Comparison of ENCODE assay signal across 3 cellular contexts in genomic region chr11:210803-211180, GRCh38.
TF ChIP-seq lines count a peak whose summit lies in the region.

No MANE protein-coding gene starts in this region.

TF ChIP-seq in SK-N-SH, 30 proteins besides CTCF, POLR2A, EP300 and RAD21:
- TF ChIP-seq SMC3 (IDR thresholded peaks at IDR 0.05; ENCODE audit: low read depth, low read length) (no peak), MXI1 (IDR thresholded peaks at IDR 0.05; ENCODE audit: low read depth, low read length) (no peak), SIN3A (IDR thresholded peaks at IDR 0.05; ENCODE audit: borderline replicate concordance, low read depth, low read length) (no peak), CHD2 (IDR thresholded peaks at IDR 0.05; ENCODE audit: low read length, partially characterized antibody) (no peak), GABPA (IDR thresholded peaks at IDR 0.05; ENCODE audit: low read depth) (no peak), RXRA (IDR thresholded peaks at IDR 0.05; ENCODE audit: borderline replicate concordance, low read depth) (no peak), YY1 (IDR thresholded peaks at IDR 0.05; ENCODE audit: low read depth) (no peak), IRF3 (IDR thresholded peaks at IDR 0.05; ENCODE audit: low read depth, low read length) (no peak), TEAD4 (IDR thresholded peaks at IDR 0.05; ENCODE audit: borderline replicate concordance, insufficient read depth) (no peak), USF1 (IDR thresholded peaks at IDR 0.05; ENCODE audit: borderline replicate concordance, low read depth) (no peak), REST (IDR thresholded peaks at IDR 0.05; ENCODE audit: low read depth, low read length) (no peak), MEF2A (IDR thresholded peaks at IDR 0.05; ENCODE audit: borderline replicate concordance, low read depth) (no peak), FOXJ3 (CRISPR knock-in tag; IDR thresholded peaks at IDR 0.05) (no peak), JUND (IDR thresholded peaks at IDR 0.05) (no peak)

TF ChIP-seq in SK-N-SH treated with all-trans-retinoic acid at 6 μM for 48 hours, 23 proteins besides CTCF, POLR2A, EP300 and RAD21:
- no peak for TF ChIP-seq CSRNP3 (CRISPR knock-in tag; IDR thresholded peaks at IDR 0.05)
- no peak for TF ChIP-seq CREB5 (CRISPR knock-in tag; IDR thresholded peaks at IDR 0.05; ENCODE audit: low read depth)
- TF ChIP-seq ZFP30 (CRISPR knock-in tag; IDR thresholded peaks at IDR 0.05) = no peak
- no peak for TF ChIP-seq GLIS3 (CRISPR knock-in tag; IDR thresholded peaks at IDR 0.05)
- no peak for TF ChIP-seq CSDC2 (CRISPR knock-in tag; IDR thresholded peaks at IDR 0.05)
- TF ChIP-seq TOX (CRISPR knock-in tag; IDR thresholded peaks at IDR 0.05; ENCODE audit: borderline replicate concordance) = no peak
- TF ChIP-seq ZNF8 (CRISPR knock-in tag; IDR thresholded peaks at IDR 0.05) = no peak
- no peak for TF ChIP-seq TSHZ2 (CRISPR knock-in tag; IDR thresholded peaks at IDR 0.05)
- TF ChIP-seq ARNTL (CRISPR knock-in tag; IDR thresholded peaks at IDR 0.05; ENCODE audit: borderline replicate concordance, low read depth) = no peak
- TF ChIP-seq RARB (CRISPR knock-in tag; IDR thresholded peaks at IDR 0.05) = no peak
- no peak for TF ChIP-seq BACH2 (CRISPR knock-in tag; IDR thresholded peaks at IDR 0.05; ENCODE audit: borderline replicate concordance)
- TF ChIP-seq ESRRG (CRISPR knock-in tag; IDR thresholded peaks at IDR 0.05) = no peak
- TF ChIP-seq ISL1 (CRISPR knock-in tag; IDR thresholded peaks at IDR 0.05) = no peak
- no peak for TF ChIP-seq ZFP3 (CRISPR knock-in tag; IDR thresholded peaks at IDR 0.05)
- no peak for TF ChIP-seq POU6F1 (CRISPR knock-in tag; IDR thresholded peaks at IDR 0.05; ENCODE audit: borderline replicate concordance, low read depth)
- TF ChIP-seq ZNF70 (CRISPR knock-in tag; IDR thresholded peaks at IDR 0.05) = no peak
- no peak for TF ChIP-seq OSR1 (CRISPR knock-in tag; IDR thresholded peaks at IDR 0.05)
- TF ChIP-seq TCF4 (CRISPR knock-in tag; IDR thresholded peaks at IDR 0.05; ENCODE audit: borderline replicate concordance) = no peak
- no peak for TF ChIP-seq SNAI2 (CRISPR knock-in tag; IDR thresholded peaks at IDR 0.05)
TF ChIP-seq in SK-N-SH treated with all-trans-retinoic acid at 6 μM for 48 hours: peak in this region for 0.

TF ChIP-seq in K562, 482 proteins besides CTCF, POLR2A, EP300 and RAD21:
- no peak for TF ChIP-seq MEIS2 (IDR thresholded peaks at IDR 0.05; ENCODE audit: partially characterized antibody)
- TF ChIP-seq CREB3L1 (IDR thresholded peaks at IDR 0.05; ENCODE audit: borderline replicate concordance, low read depth) = no peak
- TF ChIP-seq HSF4 (CRISPR knock-in tag; IDR thresholded peaks at IDR 0.05; ENCODE audit: borderline replicate concordance) = no peak
- no peak for TF ChIP-seq LEF1 (IDR thresholded peaks at IDR 0.05)
- no peak for TF ChIP-seq MLX (CRISPR knock-in tag; conservative IDR thresholded peaks at IDR 0.05)
- TF ChIP-seq ZNF766 (CRISPR knock-in tag; conservative IDR thresholded peaks at IDR 0.05) = no peak
- TF ChIP-seq KDM1A (IDR thresholded peaks at IDR 0.05) = no peak
- TF ChIP-seq EGR1 (conservative IDR thresholded peaks at IDR 0.05) = no peak
- no peak for TF ChIP-seq CREBBP (IDR thresholded peaks at IDR 0.05; ENCODE audit: low read depth, low read length)
- TF ChIP-seq ZNF695 (CRISPR knock-in tag; IDR thresholded peaks at IDR 0.05) = no peak
- no peak for TF ChIP-seq ZNF217 (CRISPR knock-in tag; IDR thresholded peaks at IDR 0.05)
- TF ChIP-seq TFAP4 (CRISPR knock-in tag; IDR thresholded peaks at IDR 0.05; ENCODE audit: borderline replicate concordance) = no peak
- TF ChIP-seq USF1 (CRISPR knock-in tag; IDR thresholded peaks at IDR 0.05) = no peak
- no peak for TF ChIP-seq RFX5 (IDR thresholded peaks at IDR 0.05; ENCODE audit: low read depth, low read length)
- no peak for TF ChIP-seq E2F6 (IDR thresholded peaks at IDR 0.05; ENCODE audit: borderline replicate concordance in 1 of 2, extremely low read depth in 1 of 2, insufficient read depth in 1 of 2, insufficient read length in 1 of 2, low read depth in 1 of 2, low read length in 1 of 2, poor library complexity in 1 of 2, severe bottlenecking in 1 of 2)
- TF ChIP-seq ZNF589 (CRISPR knock-in tag; IDR thresholded peaks at IDR 0.05; ENCODE audit: low read depth) = no peak
- TF ChIP-seq HLTF (IDR thresholded peaks at IDR 0.05) = no peak
- no peak for TF ChIP-seq L3MBTL2 (IDR thresholded peaks at IDR 0.05)
- TF ChIP-seq SNRNP70 (optimal IDR thresholded peaks at IDR 0.05; ENCODE audit: low read depth, low read length) = no peak
